Comparison of ENCODE assay signal across 15 cellular contexts in genomic region chr19:47152632-47153031, GRCh38. TPM values are rescaled to one million over a fixed set of nuclear protein-coding genes. Genes with fewer than 3 reads are reported as not detected.
DNase-seq lines count a peak whose midpoint lies in the region; ATAC-seq, FAIRE-seq and TF ChIP-seq lines count a peak whose summit lies in the region.
"Had no signal": no experiment of that assay in that cellular context is flagged by ENCODE, and none has a peak within 500 bp of the region (broad histone marks: within the 10 kb centered on the region; RNA-seq: fewer than 3 reads in every experiment).

No MANE protein-coding gene starts in this region.

- peaks cover 52% of the 10 kb centered on the region for H3K79me2 ChIP-seq in endothelial cell of umbilical vein (ENCODE audit: control insufficient read depth, insufficient read depth, low read length)
- peaks cover 5% of the 10 kb centered on the region for H3K79me2 ChIP-seq in parathyroid adenoma

- H3K4me3 Mint-ChIP-seq in Calu3 (ENCODE audit: low read depth, unreplicated experiment) = peak overlapping the region; percentile 39

- no peak overlapping the region for H3K4me2 ChIP-seq in endothelial cell of umbilical vein (ENCODE audit: insufficient read depth, low read length)
- H3K4me2 ChIP-seq in parathyroid adenoma (ENCODE audit: low read length) = peak overlapping the region; percentile 60
- H3K4me2 ChIP-seq: BLaER1 treated with 17β-estradiol and CSF1 and Interleukin-3, amounts not matched to agents 10 nM and 100 nM had no signal

- no peak for ATAC-seq in GM18861 (IDR thresholded peaks at IDR 0.05; ENCODE audit: unreplicated experiment)
- ATAC-seq: left ventricle myocardium superior had no signal

- peak overlapping the region; percentile 36 for H3K27ac ChIP-seq in endothelial cell of umbilical vein (ENCODE audit: insufficient read depth, low read depth, low read length)
- H3K27ac ChIP-seq in parathyroid adenoma = no peak overlapping the region
- H3K27ac ChIP-seq: adrenal gland, ovary had no signal

- no peak for TF ChIP-seq CTCF in Calu3 (IDR thresholded peaks at IDR 0.05; ENCODE audit: unreplicated experiment)
- TF ChIP-seq CTCF in endothelial cell of umbilical vein (IDR thresholded peaks at IDR 0.05; ENCODE audit: extremely low read depth in 1 of 2, insufficient read depth in 1 of 2, low read depth in 1 of 2, low read length in 2 of 2) = no peak
- no peak for TF ChIP-seq CTCF in parathyroid adenoma (IDR thresholded peaks at IDR 0.05)

- H3K9ac ChIP-seq in endothelial cell of umbilical vein (replicated peaks; ENCODE audit: extremely low read depth, insufficient read depth, low read length) (peak overlapping the region; percentile 19), parathyroid adenoma (no peak overlapping the region)
- H3K9ac ChIP-seq: BLaER1 treated with 17β-estradiol and CSF1 and Interleukin-3, amounts not matched to agents 10 nM and 100 nM had no signal

- H3K27me3 ChIP-seq in endothelial cell of umbilical vein (ENCODE audit: control insufficient read depth in 2 of 2, insufficient read depth in 2 of 2, low read length in 2 of 2) = no peaks in the 10 kb centered on the region
- H3K27me3 ChIP-seq in parathyroid adenoma (ENCODE audit: control insufficient read depth, insufficient read depth, low read length) = no peaks in the 10 kb centered on the region
- H3K27me3 ChIP-seq: adrenal gland; BLaER1 treated with 17β-estradiol and CSF1 and Interleukin-3, amounts not matched to agents 10 nM and 100 nM; ovary had no signal

- H3K9me3 ChIP-seq in endothelial cell of umbilical vein (replicated peaks; ENCODE audit: control insufficient read depth, insufficient read depth, low read length) (no peaks in the 10 kb centered on the region), parathyroid adenoma (ENCODE audit: control insufficient read depth, low read length) (no peaks in the 10 kb centered on the region)
- H3K9me3 ChIP-seq: adrenal gland; BLaER1 treated with 17β-estradiol and CSF1 and Interleukin-3, amounts not matched to agents 10 nM and 100 nM; ovary had no signal

- H2AFZ ChIP-seq in endothelial cell of umbilical vein (ENCODE audit: low read depth, low read length) = no peak overlapping the region
- no peak overlapping the region for H2AFZ ChIP-seq in parathyroid adenoma

- no peaks in the 10 kb centered on the region for H3K27me3 Mint-ChIP-seq in Calu3 (ENCODE audit: unreplicated experiment)

- CTCF ChIA-PET in Calu3 (lab: Charles Lee) = interaction anchor here (0.7 to 1.1 kb wide), 2 partner anchors 73 to 92 kb away, joined by 4 to 5 read pairs; no protein-coding TSS in a partner anchor
- CTCF ChIA-PET in endothelial cell of umbilical vein (lab: Charles Lee) = interaction anchor here (1.0 to 1.3 kb wide), 3 partner anchors 58 to 95 kb away, joined by 3 to 10 read pairs (median 4); no protein-coding TSS in a partner anchor

- H3K36me3 Mint-ChIP-seq in Calu3 (ENCODE audit: insufficient read depth, unreplicated experiment) = peaks cover 92% of the 10 kb centered on the region

- peak; percentile 49 for DNase-seq in Calu3
- peak in 2 of 3 experiments; percentile 31 to 82 for DNase-seq in NCI-H1417 (lab: John Stamatoyannopoulos, UW)
- DNase-seq in endothelial cell of umbilical vein (ENCODE audit: low read depth, low spot score) = no peak
- no peak for DNase-seq in cerebellar cortex (ENCODE audit: low spot score)
- no peak for DNase-seq in NCI-H1092 (lab: John Stamatoyannopoulos, UW)
- DNase-seq in MV-4-11 (lab: John Stamatoyannopoulos, UW) = no peak
- DNase-seq: adrenal gland; left ventricle myocardium superior; NCI-H2029 treated with DMSO at 0.1 percent for 48 hours; ovary; stimulated activated CD4-positive, alpha-beta T cell treated with anti-CD3 and anti-CD28 coated beads, Interleukin-2, amount 100 ng/mL, for 48 hours; stimulated activated naive CD4-positive, alpha-beta T cell treated with Interleukin-2 at 50 U/mL for 16 hours had no signal

- no peak for TF ChIP-seq POLR2A in endothelial cell of umbilical vein (IDR thresholded peaks at IDR 0.05; ENCODE audit: low read depth, low read length)

- no peaks in the 10 kb centered on the region for H4K20me1 ChIP-seq in endothelial cell of umbilical vein (replicated peaks; ENCODE audit: control insufficient read depth, extremely low read depth, insufficient read depth, low read length)

- peak overlapping the region; percentile 23 for H3K27ac Mint-ChIP-seq in Calu3 (ENCODE audit: unreplicated experiment)

- H3K4me1 ChIP-seq in endothelial cell of umbilical vein (ENCODE audit: control insufficient read depth, extremely low read depth, insufficient read depth, low read length) = peaks cover 28% of the 10 kb centered on the region
- H3K4me1 ChIP-seq in parathyroid adenoma = peaks cover 8% of the 10 kb centered on the region

- BruUV-seq in Calu3 (replicated peaks; lab: Mats Ljungman, UMichigan) (no TSS peak), endothelial cell of umbilical vein (replicated peaks; lab: Mats Ljungman, UMichigan) (no TSS peak)

- no peaks in the 10 kb centered on the region for H3K9me3 Mint-ChIP-seq in Calu3 (ENCODE audit: low read depth, unreplicated experiment)

- dilution Hi-C loops in endothelial cell of umbilical vein (cut with MboI; ENCODE audit: extremely low pct_ligation_motif_present, low sequenced_read_pairs) = loop anchor here (10.0 kb wide), 1 partner anchor 62 kb away; no protein-coding TSS in a partner anchor

- H3K4me1 Mint-ChIP-seq in Calu3 (ENCODE audit: low read depth, unreplicated experiment) = peaks cover 37% of the 10 kb centered on the region

- intact Hi-C loops in Calu3 (cut with micrococcal nuclease; ENCODE audit: unreplicated experiment) (loop anchor here (5.0 kb wide), 1 partner anchor 40 kb away; no protein-coding TSS in a partner anchor), endothelial cell of umbilical vein (cut with micrococcal nuclease) (no loop called here)

- no peaks in the 10 kb centered on the region for H3K9me1 ChIP-seq in endothelial cell of umbilical vein (replicated peaks; ENCODE audit: control insufficient read depth, extremely low read depth, insufficient read depth, low read length)

- H3K4me3 ChIP-seq in endothelial cell of umbilical vein (replicated peaks in 1 of 3; ENCODE audit: insufficient read depth in 1 of 3, low read depth in 1 of 3, low read length in 3 of 3) (no peak overlapping the region), parathyroid adenoma (ENCODE audit: low read depth, low read length) (peak overlapping the region; percentile 6)
- H3K4me3 ChIP-seq: adrenal gland; BLaER1 treated with 17β-estradiol and CSF1 and Interleukin-3, amounts not matched to agents 10 nM and 100 nM; ovary had no signal

- POLR2A ChIA-PET in endothelial cell of umbilical vein (lab: Charles Lee) = no interaction called here

- H3K36me3 ChIP-seq in endothelial cell of umbilical vein (ENCODE audit: control insufficient read depth in 2 of 2, extremely low read depth in 1 of 2, insufficient read depth in 2 of 2, low read length in 2 of 2) = peaks cover 5 to 32% of the 10 kb centered on the region in 2 experiments
- H3K36me3 ChIP-seq in parathyroid adenoma (ENCODE audit: control insufficient read depth, insufficient read depth, low read length) = no peaks in the 10 kb centered on the region
- H3K36me3 ChIP-seq: ovary had no signal

- FAIRE-seq in endothelial cell of umbilical vein (lab: Jason Lieb, UNC) = peak; percentile 70

TF ChIP-seq in endothelial cell of umbilical vein, 7 proteins besides CTCF, POLR2A, EP300 and RAD21:
- TF ChIP-seq MYC (IDR thresholded peaks at IDR 0.05; ENCODE audit: low read depth, low read length) = no peak
- TF ChIP-seq EZH2 (IDR thresholded peaks at IDR 0.05; ENCODE audit: borderline replicate concordance, low read depth, low read length, severe bottlenecking) = no peak
- TF ChIP-seq MAX (IDR thresholded peaks at IDR 0.05; ENCODE audit: insufficient read depth, insufficient read length) = no peak
TF ChIP-seq in endothelial cell of umbilical vein: peak in this region for 0.

RNA-seq across cellular contexts. Expression of gene SAE1, which starts 22.0 kb away (rescaled TPM):
- total RNA-seq in Calu3 (2022) (169 and 174 TPM in 2 replicates), endothelial cell of umbilical vein (219 and 223 TPM in 2 replicates)
- 145 and 165 TPM in 2 replicates for polyA plus RNA-seq in endothelial cell of umbilical vein
- polyA plus RNA-seq in endothelial cell of umbilical vein (2011; cell fraction: cytosol; rRNA removed) = 219 and 237 TPM in 2 replicates
- polyA plus RNA-seq in endothelial cell of umbilical vein (2011; cell fraction: nucleus; rRNA removed) = 101 and 130 TPM in 2 replicates
- polyA plus RNA-seq in endothelial cell of umbilical vein (2012) = 191 and 235 TPM in 2 replicates
- 107 and 111 TPM in 2 replicates for polyA minus RNA-seq in endothelial cell of umbilical vein
- polyA minus RNA-seq in endothelial cell of umbilical vein (2011; cell fraction: cytosol; rRNA and poly(A)+ RNA removed) = 50.6 TPM
- 25.6 and 34.4 TPM in 2 replicates for polyA minus RNA-seq in endothelial cell of umbilical vein (2011; cell fraction: nucleus; rRNA and poly(A)+ RNA removed)

RNA-seq across cellular contexts. Expression of gene ZC3H4, which starts 39.1 kb away (rescaled TPM):
- 73.0 and 85.2 TPM in 2 replicates for total RNA-seq in Calu3 (2022)
- 56.4 and 63.9 TPM in 2 replicates for total RNA-seq in endothelial cell of umbilical vein
- polyA plus RNA-seq in endothelial cell of umbilical vein = 5.5 and 6.2 TPM in 2 replicates
- polyA plus RNA-seq in endothelial cell of umbilical vein (2011; cell fraction: cytosol; rRNA removed) = 9.7 and 10.9 TPM in 2 replicates
- polyA plus RNA-seq in endothelial cell of umbilical vein (2011; cell fraction: nucleus; rRNA removed) = 20.4 and 22.2 TPM in 2 replicates
- polyA plus RNA-seq in endothelial cell of umbilical vein (2012) = 21.3 and 33.9 TPM in 2 replicates
- polyA minus RNA-seq in endothelial cell of umbilical vein = 11.9 and 13.3 TPM in 2 replicates
- polyA minus RNA-seq in endothelial cell of umbilical vein (2011; cell fraction: cytosol; rRNA and poly(A)+ RNA removed) = 9.5 TPM
- 12.1 and 13.1 TPM in 2 replicates for polyA minus RNA-seq in endothelial cell of umbilical vein (2011; cell fraction: nucleus; rRNA and poly(A)+ RNA removed)

Comparison
In these comparisons a context has a peak if more than half of its experiments do, and no peak if none do; other contexts are left out.
1. DNase-seq: peak in Calu3 (single experiment) and NCI-H1417 (2 of 3); none in endothelial cell of umbilical vein (single experiment), cerebellar cortex (single experiment), NCI-H1092 (single experiment) and MV-4-11 (single experiment).